ENCODE assay signal across 13 cellular contexts in genomic region chr16:18784917-18785623, GRCh38. TPM values are rescaled to one million over a fixed set of nuclear protein-coding genes. Genes with fewer than 3 reads are reported as not detected.
DNase-seq lines count a peak whose midpoint lies in the region; ATAC-seq and TF ChIP-seq lines count a peak whose summit lies in the region.
"Had no signal": no experiment of that assay in that cellular context is flagged by ENCODE, and none has a peak within 500 bp of the region (broad histone marks: within the 10 kb centered on the region; RNA-seq: fewer than 3 reads in every experiment).

No MANE protein-coding gene starts in this region.

- intact Hi-C loops in OCI-LY7 (cut with micrococcal nuclease; ENCODE audit: unreplicated experiment): loop anchor here (5.0 kb wide), 1 partner anchor 282 kb away; the partner anchor contains the start of gene COQ7

- H3K4me1 Mint-ChIP-seq in T-helper 1 cell treated with Interleukin-12 subunit alpha and Interleukin-12 subunit beta and Interleukin-4 antibody, amounts not matched to agents 30 μg/mL and 1 μg/mL, for 36 hours (ENCODE audit: low read depth): peaks cover 48% of the 10 kb centered on the region
- peaks cover 40% of the 10 kb centered on the region for H3K4me1 Mint-ChIP-seq in endodermal cell

- H3K4me2 ChIP-seq in OCI-LY7 (ENCODE audit: low read length) (peak overlapping the region; percentile 85), osteoblast (ENCODE audit: insufficient read depth, low read length) (peak overlapping the region; percentile 39)

- POLR2A ChIA-PET in OCI-LY7 (lab: Charles Lee): no interaction called here

- H3K27me3 Mint-ChIP-seq in T-helper 1 cell treated with Interleukin-12 subunit alpha and Interleukin-12 subunit beta and Interleukin-4 antibody, amounts not matched to agents 30 μg/mL and 1 μg/mL, for 36 hours (ENCODE audit: low read depth): no peaks in the 10 kb centered on the region
- H3K27me3 Mint-ChIP-seq in endodermal cell (ENCODE audit: insufficient read depth): no peaks in the 10 kb centered on the region
- H3K27me3 Mint-ChIP-seq: dendritic cell treated with granulocyte-macrophage colony-stimulating factor and Interleukin-4, amounts not matched to agents 40 ng/mL and 50 ng/mL, for 4 days had no signal

- no peak for TF ChIP-seq EP300 in suprapubic skin (IDR thresholded peaks at IDR 0.05)

- H3K9me3 ChIP-seq in OCI-LY7 (ENCODE audit: low read length) (no peaks in the 10 kb centered on the region), endodermal cell (ENCODE audit: control insufficient read depth, low read length) (no peaks in the 10 kb centered on the region), osteoblast (ENCODE audit: low read depth, low read length) (no peaks in the 10 kb centered on the region), suprapubic skin (no peaks in the 10 kb centered on the region)
- H3K9me3 ChIP-seq: stomach had no signal

- H3K27ac ChIP-seq in OCI-LY7 (ENCODE audit: low read depth, low read length, poor library complexity, severe bottlenecking): no peak overlapping the region
- no peak overlapping the region for H3K27ac ChIP-seq in endodermal cell (ENCODE audit: low read depth, low read length)
- peak overlapping the region; percentile 9 for H3K27ac ChIP-seq in osteoblast (ENCODE audit: low read depth, low read length)
- H3K27ac ChIP-seq in suprapubic skin: no peak overlapping the region

- H3K4me3 ChIP-seq in OCI-LY7 (ENCODE audit: low read depth, low read length, poor library complexity, severe bottlenecking) (peak overlapping the region; percentile 36), endodermal cell (ENCODE audit: low read length) (peak overlapping the region; percentile 95), osteoblast (ENCODE audit: insufficient read depth, low read length) (peak overlapping the region; percentile 9), suprapubic skin (no peak overlapping the region)

- TF ChIP-seq CTCF in OCI-LY7 (conservative IDR thresholded peaks at IDR 0.05; ENCODE audit: low read length) (no peak), endodermal cell (conservative IDR thresholded peaks at IDR 0.05) (no peak), osteoblast (IDR thresholded peaks at IDR 0.05; ENCODE audit: extremely low read depth, low read depth, low read length) (no peak), suprapubic skin (IDR thresholded peaks at IDR 0.05) (no peak)

- H2AFZ ChIP-seq in OCI-LY7 (ENCODE audit: low read length) (no peak overlapping the region), osteoblast (ENCODE audit: low read length) (no peak overlapping the region)

- H3K4me1 ChIP-seq in OCI-LY7 (ENCODE audit: insufficient read depth, low read length, poor library complexity, severe bottlenecking) (peaks cover 37% of the 10 kb centered on the region), endodermal cell (ENCODE audit: control insufficient read depth, insufficient read depth, low read length) (peaks cover 5% of the 10 kb centered on the region), osteoblast (ENCODE audit: insufficient read depth, low read length) (peaks cover 18% of the 10 kb centered on the region), suprapubic skin (peaks cover 44% of the 10 kb centered on the region)

- H3K27ac Mint-ChIP-seq in T-helper 1 cell treated with Interleukin-12 subunit alpha and Interleukin-12 subunit beta and Interleukin-4 antibody, amounts not matched to agents 30 μg/mL and 1 μg/mL, for 36 hours: peak overlapping the region; percentile 13
- H3K27ac Mint-ChIP-seq in endodermal cell: peak overlapping the region; percentile 63
- H3K27ac Mint-ChIP-seq: dendritic cell treated with granulocyte-macrophage colony-stimulating factor and Interleukin-4, amounts not matched to agents 40 ng/mL and 50 ng/mL, for 4 days had no signal

- no peaks in the 10 kb centered on the region for H3K9me3 Mint-ChIP-seq in T-helper 1 cell treated with Interleukin-12 subunit alpha and Interleukin-12 subunit beta and Interleukin-4 antibody, amounts not matched to agents 30 μg/mL and 1 μg/mL, for 36 hours
- H3K9me3 Mint-ChIP-seq in endodermal cell: no peaks in the 10 kb centered on the region
- H3K9me3 Mint-ChIP-seq: dendritic cell treated with granulocyte-macrophage colony-stimulating factor and Interleukin-4, amounts not matched to agents 40 ng/mL and 50 ng/mL, for 4 days had no signal

- H3K27me3 ChIP-seq in endodermal cell (ENCODE audit: control insufficient read depth, insufficient read depth, low read length, poor library complexity, severe bottlenecking): no peaks in the 10 kb centered on the region
- H3K27me3 ChIP-seq in osteoblast (ENCODE audit: insufficient read depth, low read length): no peaks in the 10 kb centered on the region
- no peaks in the 10 kb centered on the region for H3K27me3 ChIP-seq in suprapubic skin
- H3K27me3 ChIP-seq: stomach had no signal

- peaks cover 83% of the 10 kb centered on the region for H3K36me3 ChIP-seq in OCI-LY7 (ENCODE audit: insufficient read depth, low read length)
- peaks cover 68% of the 10 kb centered on the region for H3K36me3 ChIP-seq in endodermal cell (ENCODE audit: control insufficient read depth, insufficient read depth, low read length)
- peaks cover 67% of the 10 kb centered on the region for H3K36me3 ChIP-seq in osteoblast (ENCODE audit: insufficient read depth, low read length)
- peaks cover 59% of the 10 kb centered on the region for H3K36me3 ChIP-seq in suprapubic skin

- peaks cover 64% of the 10 kb centered on the region for H4K20me1 ChIP-seq in OCI-LY7 (ENCODE audit: insufficient read depth, low read length)
- H4K20me1 ChIP-seq in osteoblast (ENCODE audit: insufficient read depth, low read length): peaks cover 77% of the 10 kb centered on the region

- peaks cover 61% of the 10 kb centered on the region for H3K36me3 Mint-ChIP-seq in T-helper 1 cell treated with Interleukin-12 subunit alpha and Interleukin-12 subunit beta and Interleukin-4 antibody, amounts not matched to agents 30 μg/mL and 1 μg/mL, for 36 hours (ENCODE audit: low read depth)
- peaks cover 69% of the 10 kb centered on the region for H3K36me3 Mint-ChIP-seq in endodermal cell (ENCODE audit: low read depth)

- CTCF ChIA-PET in OCI-LY7 (lab: Charles Lee; ENCODE audit: unreplicated experiment): no interaction called here

- no peak for ATAC-seq in GM19467 (IDR thresholded peaks at IDR 0.05; ENCODE audit: unreplicated experiment)

- H3K79me2 ChIP-seq in OCI-LY7 (ENCODE audit: insufficient read depth, low read depth, low read length) (peaks cover 70% of the 10 kb centered on the region), osteoblast (ENCODE audit: insufficient read depth, low read length) (peaks cover 73% of the 10 kb centered on the region)

- no peak overlapping the region for H3K9ac ChIP-seq in endodermal cell (ENCODE audit: extremely low read depth, low read length, poor library complexity, severe bottlenecking)

- TF ChIP-seq POLR2A in suprapubic skin (IDR thresholded peaks at IDR 0.05): no peak

- WGBS in endodermal cell (ENCODE audit: insufficient coverage in 1 of 2, insufficient read length in 1 of 2), 2 experiments: 92 to 100% methylated on average over 2 to 8 of the region's 8 CpGs
- WGBS in suprapubic skin: 79% methylated on average over 7 of the region's 8 CpGs

- H3K4me3 Mint-ChIP-seq in T-helper 1 cell treated with Interleukin-12 subunit alpha and Interleukin-12 subunit beta and Interleukin-4 antibody, amounts not matched to agents 30 μg/mL and 1 μg/mL, for 36 hours: peak overlapping the region; percentile 52
- peak overlapping the region; percentile 94 for H3K4me3 Mint-ChIP-seq in endodermal cell
- H3K4me3 Mint-ChIP-seq: dendritic cell treated with granulocyte-macrophage colony-stimulating factor and Interleukin-4, amounts not matched to agents 40 ng/mL and 50 ng/mL, for 4 days had no signal

- DNase-seq in T-helper 1 cell: no peak
- no peak for DNase-seq in OCI-LY7 (ENCODE audit: low spot score)
- DNase-seq in endodermal cell: no peak
- DNase-seq in osteoblast (ENCODE audit: insufficient read length, low spot score, missing footprints): no peak
- DNase-seq in suprapubic skin (ENCODE audit: low spot score in 2 of 2): no peak
- DNase-seq in NCI-H1436 (lab: John Stamatoyannopoulos, UW): no peak
- DNase-seq: 8988T; activated CD8-positive, alpha-beta memory T cell treated with anti-CD3 and anti-CD28 coated beads, Interleukin-2, amount 50 U/mL, for 4 hours; DMS79 treated with DMSO at 0.1 percent for 48 hours; stomach had no signal

- no TSS peak for BruUV-seq in OCI-LY7 (replicated peaks; lab: Mats Ljungman, UMichigan)

- no peaks in the 10 kb centered on the region for H3K9me2 ChIP-seq in OCI-LY7 (ENCODE audit: insufficient read depth, low read length)

RNA-seq across cellular contexts. Expression of gene RPS15A, which starts 5.1 kb away (rescaled TPM):
- total RNA-seq in OCI-LY7 (2014; rRNA removed; shearing (Covaris generic)): 2,355 and 2,645 TPM in 2 replicates
- total RNA-seq in OCI-LY7 (2022) (1,902 and 2,030 TPM in 2 replicates), endodermal cell (1,000 to 10,000 TPM; 1,367 to 1,664 TPM), osteoblast (1,058 and 1,145 TPM in 2 replicates), suprapubic skin (1,000 to 10,000 TPM in 3 of 4 donors, 100 to 1,000 TPM in 1; 871 to 2,360 (median 1,711) TPM)
- polyA plus RNA-seq in endodermal cell (2013, experiment 1 of 2): 2,058 TPM
- 2,051 TPM for polyA plus RNA-seq in endodermal cell (2013, experiment 2 of 2)

RNA-seq across cellular contexts. Expression of gene ARL6IP1, which starts 16.3 kb away (rescaled TPM):
- 322 and 349 TPM in 2 replicates for total RNA-seq in OCI-LY7 (2014; rRNA removed; shearing (Covaris generic))
- total RNA-seq in OCI-LY7 (2022): 224 and 233 TPM in 2 replicates
- 100 to 1,000 TPM; 331 to 334 TPM for total RNA-seq in endodermal cell
- 381 TPM for polyA plus RNA-seq in endodermal cell (2013, experiment 1 of 2)
- polyA plus RNA-seq in endodermal cell (2013, experiment 2 of 2): 388 TPM
- 113 and 121 TPM in 2 replicates for total RNA-seq in osteoblast
- 100 to 1,000 TPM in 3 of 4 donors, 10 to 100 TPM in 1; 94.1 to 165 (median 124) TPM for total RNA-seq in suprapubic skin
